Comparison of ENCODE assay signal across 19 cellular contexts in genomic region chr20:58994390-58995159, GRCh38. TPM values are rescaled to one million over a fixed set of nuclear protein-coding genes. Genes with fewer than 3 reads are reported as not detected.
DNase-seq lines count a peak whose midpoint lies in the region; ATAC-seq and TF ChIP-seq lines count a peak whose summit lies in the region.
"Had no signal": no experiment of that assay in that cellular context is flagged by ENCODE, and none has a peak within 500 bp of the region (broad histone marks: within the 10 kb centered on the region; RNA-seq: fewer than 3 reads in every experiment).

No MANE protein-coding gene starts in this region.

- H3K9ac ChIP-seq in MM.1S (ENCODE audit: low read length), result no peak overlapping the region
- no peak overlapping the region for H3K9ac ChIP-seq in mammary epithelial cell (ENCODE audit: insufficient read depth, low read length)

- POLR2A ChIA-PET in MCF 10A (lab: Yijun Ruan, JAX), result interaction anchor here (0.7 to 1.4 kb wide), 3 partner anchors 10 to 18 kb away, joined by 3 to 5 read pairs (median 3); no protein-coding TSS in a partner anchor

- no peak overlapping the region for H3K27ac ChIP-seq in breast epithelium
- H3K27ac ChIP-seq in MM.1S (ENCODE audit: low read length), result peak overlapping the region; percentile 97; the same call in 1 of the 2 replicates
- no peak overlapping the region for H3K27ac ChIP-seq in mammary epithelial cell (ENCODE audit: insufficient read depth, low read depth, low read length)
- peak overlapping the region in 3 of 4 donors; percentile 5 to 51 (median 26) for H3K27ac ChIP-seq in gastrocnemius medialis

- TF ChIP-seq POLR2A in breast epithelium (IDR thresholded peaks at IDR 0.05), result no peak
- no peak for TF ChIP-seq POLR2A in gastrocnemius medialis (IDR thresholded peaks at IDR 0.05)

- no peaks in the 10 kb centered on the region for H3K27me3 Mint-ChIP-seq in MCF 10A (ENCODE audit: insufficient read depth, unreplicated experiment)

- in situ Hi-C loops in mammary epithelial cell (cut with MboI; ENCODE audit: low sequenced_read_pairs in 2 of 2), result no loop called here
- in situ Hi-C loops in gastrocnemius medialis (cut with MboI; ENCODE audit: low sequenced_read_pairs in 4 of 4), result loop anchor here in 1 of 4 donors (25.0 kb wide), 1 partner anchor 107 kb away; no protein-coding TSS in a partner anchor

- peaks cover 25% of the 10 kb centered on the region for H3K36me3 ChIP-seq in breast epithelium
- H3K36me3 ChIP-seq in MM.1S (replicated peaks; ENCODE audit: insufficient read depth, low read length), result peaks cover 20% of the 10 kb centered on the region
- H3K36me3 ChIP-seq in mammary epithelial cell (ENCODE audit: insufficient read depth, low read length), result peaks cover 41% of the 10 kb centered on the region
- peaks cover 2 to 92% of the 10 kb centered on the region in 2 donors for H3K36me3 ChIP-seq in gastrocnemius medialis

- H3K4me3 Mint-ChIP-seq in MCF 10A (ENCODE audit: unreplicated experiment), result no peak overlapping the region

- dilution Hi-C loops in mammary epithelial cell (cut with HindIII; ENCODE audit: low sequenced_read_pairs), result no loop called here

- H3K79me2 ChIP-seq in MM.1S (ENCODE audit: low read length) (peaks cover 5% of the 10 kb centered on the region; the same call in 1 of the 2 replicates), mammary epithelial cell (ENCODE audit: insufficient read depth, low read length) (no peaks in the 10 kb centered on the region)

- H2AFZ ChIP-seq in MM.1S (ENCODE audit: low read length) (no peak overlapping the region), mammary epithelial cell (ENCODE audit: low read depth, low read length) (no peak overlapping the region)

- CTCF ChIA-PET in MCF 10A (lab: Yijun Ruan, JAX), result interaction anchor here (0.7 kb wide), 1 partner anchor 236 kb away, joined by 3 read pairs; no protein-coding TSS in a partner anchor
- CTCF ChIA-PET in mammary epithelial cell (lab: Charles Lee; ENCODE audit: low non-redundant PET), result no interaction called here

- intact Hi-C loops in MCF 10A (cut with micrococcal nuclease), result no loop called here
- intact Hi-C loops in breast epithelium (cut with DNase I; ENCODE audit: low total_unique reads), result no loop called here
- intact Hi-C loops in mammary epithelial cell (cut with micrococcal nuclease), result loop anchor here (5.0 kb wide), 1 partner anchor 38 kb away; the partner anchor contains the start of gene ATP5F1E
- intact Hi-C loops in gastrocnemius medialis (cut with DNase I; ENCODE audit: low total_unique reads), result no loop called here

- TF ChIP-seq CTCF in MCF 10A (IDR thresholded peaks at IDR 0.05; ENCODE audit: unreplicated experiment) (no peak), breast epithelium (IDR thresholded peaks at IDR 0.05) (no peak), MM.1S (IDR thresholded peaks at IDR 0.05; ENCODE audit: low read length) (no peak), mammary epithelial cell (conservative IDR thresholded peaks at IDR 0.05 in 1 of 2, IDR thresholded peaks at IDR 0.05 in 1 of 2; ENCODE audit: extremely low read depth in 1 of 2, insufficient read depth in 1 of 2, low read depth in 1 of 2, low read length in 2 of 2) (no peak), gastrocnemius medialis (IDR thresholded peaks at IDR 0.05 in 4 of 5, conservative IDR thresholded peaks at IDR 0.05 in 1 of 5) (no peak)

- H3K9me3 ChIP-seq in breast epithelium, result no peaks in the 10 kb centered on the region
- H3K9me3 ChIP-seq in MM.1S (replicated peaks; ENCODE audit: insufficient read depth, low read length), result no peaks in the 10 kb centered on the region
- H3K9me3 ChIP-seq in mammary epithelial cell (replicated peaks; ENCODE audit: insufficient read depth, low read length), result no peaks in the 10 kb centered on the region
- no peaks in the 10 kb centered on the region for H3K9me3 ChIP-seq in gastrocnemius medialis
- H3K9me3 ChIP-seq: heart right ventricle, MG63, Peyer's patch had no signal

- H3K27ac Mint-ChIP-seq in MCF 10A (ENCODE audit: low read depth, unreplicated experiment), result no peak overlapping the region
- H3K27ac Mint-ChIP-seq in activated naive CD4-positive, alpha-beta T cell treated with anti-CD3 and anti-CD28 coated beads, Interleukin-2, amount 50 U/mL, for 72 hours, result peak overlapping the region in 1 of 2 donors; percentile 60

- H3F3A ChIP-seq in MM.1S (ENCODE audit: insufficient read depth, low read length), result peaks cover 19% of the 10 kb centered on the region

- ATAC-seq in gastrocnemius medialis, result no peak
- ATAC-seq in activated naive CD4-positive, alpha-beta T cell treated with anti-CD3 and anti-CD28 coated beads, Interleukin-2, amount 50 U/mL, for 72 hours, result no peak
- ATAC-seq in GM19035 (IDR thresholded peaks at IDR 0.05; ENCODE audit: unreplicated experiment), result no peak
- ATAC-seq: activated CD4-positive, CD25-positive, alpha-beta regulatory T cell treated with anti-CD3 and anti-CD28 coated beads, Interleukin-2, amount 50 U/mL, for 24 hours had no signal

- BruUV-seq in MCF 10A (replicated peaks; lab: Mats Ljungman, UMichigan) (TSS peak; percentile 46), mammary epithelial cell (replicated peaks; lab: Mats Ljungman, UMichigan) (TSS peak; percentile 54)

- H3K9me2 ChIP-seq in MM.1S (replicated peaks; ENCODE audit: insufficient read depth, low read length), result no peaks in the 10 kb centered on the region

- WGBS in mammary epithelial cell (ENCODE audit: low coverage, missing lambda C conversion rate), result 82% methylated on average over 16 of the region's 17 CpGs

- H3K36me3 Mint-ChIP-seq in MCF 10A (ENCODE audit: insufficient read depth, unreplicated experiment), result peaks cover 89% of the 10 kb centered on the region
- peaks cover 10 to 26% of the 10 kb centered on the region in 2 donors for H3K36me3 Mint-ChIP-seq in activated naive CD4-positive, alpha-beta T cell treated with anti-CD3 and anti-CD28 coated beads, Interleukin-2, amount 50 U/mL, for 72 hours

- no peaks in the 10 kb centered on the region for H3K9me3 Mint-ChIP-seq in MCF 10A (ENCODE audit: unreplicated experiment)
- no peaks in the 10 kb centered on the region for H3K9me3 Mint-ChIP-seq in activated naive CD4-positive, alpha-beta T cell treated with anti-CD3 and anti-CD28 coated beads, Interleukin-2, amount 50 U/mL, for 72 hours

- H3K4me1 ChIP-seq in breast epithelium, result no peaks in the 10 kb centered on the region
- H3K4me1 ChIP-seq in MM.1S (ENCODE audit: low read length), result peaks cover 28% of the 10 kb centered on the region
- H3K4me1 ChIP-seq in mammary epithelial cell (ENCODE audit: insufficient read depth, low read length), result no peaks in the 10 kb centered on the region
- H3K4me1 ChIP-seq in gastrocnemius medialis, result peaks cover 0 to 12% of the 10 kb centered on the region in 2 donors
- H3K4me1 ChIP-seq: Peyer's patch had no signal

- no peak for DNase-seq in MCF 10A (ENCODE audit: unreplicated experiment)
- DNase-seq in breast epithelium (ENCODE audit: low spot score in 2 of 2), result no peak
- DNase-seq in MM.1S, result no peak
- DNase-seq in mammary epithelial cell, result no peak
- peak in 1 of 2 donors; percentile 9 for DNase-seq in gastrocnemius medialis
- DNase-seq in activated naive CD4-positive, alpha-beta T cell treated with anti-CD3 and anti-CD28 coated beads, Interleukin-2, amount 50 U/mL, for 72 hours (ENCODE audit: low spot score in 2 of 2), result no peak
- no peak for DNase-seq in NCI-H524 treated with DMSO at 0.1 percent for 48 hours (lab: John Stamatoyannopoulos, UW)
- DNase-seq: effector CD4-positive, alpha-beta T cell; heart right ventricle; MG63; midbrain; NCI-H2029 treated with DMSO at 0.1 percent for 48 hours; NCI-H524; substantia nigra; T-helper 1 cell had no signal

- H3K4me3 ChIP-seq in breast epithelium (no peak overlapping the region), MM.1S (ENCODE audit: low read length) (no peak overlapping the region), mammary epithelial cell (replicated peaks in 1 of 3; ENCODE audit: insufficient read depth in 1 of 3, low read depth in 2 of 3, low read length in 3 of 3) (no peak overlapping the region), gastrocnemius medialis (no peak overlapping the region)
- H3K4me3 ChIP-seq: heart right ventricle, MG63, Peyer's patch had no signal

- H3K4me2 ChIP-seq in MM.1S (ENCODE audit: low read depth, low read length) (no peak overlapping the region; the same call in 1 of the 2 replicates), mammary epithelial cell (ENCODE audit: insufficient read depth, low read depth, low read length) (no peak overlapping the region)

- no peaks in the 10 kb centered on the region for H3K4me1 Mint-ChIP-seq in MCF 10A (ENCODE audit: insufficient read depth, unreplicated experiment)

- H4K20me1 ChIP-seq in MM.1S (ENCODE audit: insufficient read depth, low read length) (no peaks in the 10 kb centered on the region), mammary epithelial cell (ENCODE audit: insufficient read depth, low read length) (no peaks in the 10 kb centered on the region)

- H3K27me3 ChIP-seq in breast epithelium (no peaks in the 10 kb centered on the region), MM.1S (replicated peaks; ENCODE audit: insufficient read depth, low read length) (no peaks in the 10 kb centered on the region), mammary epithelial cell (ENCODE audit: insufficient read depth, low read length) (no peaks in the 10 kb centered on the region), gastrocnemius medialis (no peaks in the 10 kb centered on the region)
- H3K27me3 ChIP-seq: heart right ventricle, MG63, Peyer's patch had no signal

RNA-seq across cellular contexts. Expression of gene CTSZ, which starts 12.5 kb away (rescaled TPM):
- total RNA-seq in MCF 10A (2022), result 96.6 and 103 TPM in 2 replicates
- 100 to 1,000 TPM; 135 to 238 (median 181) TPM for total RNA-seq in breast epithelium
- 100 to 1,000 TPM; 138 to 139 TPM for total RNA-seq in mammary epithelial cell
- polyA plus RNA-seq in mammary epithelial cell, result 156 TPM
- 116 TPM for polyA minus RNA-seq in mammary epithelial cell
- total RNA-seq in gastrocnemius medialis, result 10 to 100 TPM; 25.2 to 58.7 (median 51.9) TPM
- total RNA-seq in activated naive CD4-positive, alpha-beta T cell treated with anti-CD3 and anti-CD28 coated beads, Interleukin-2, amount 50 U/mL, for 72 hours, result 10 to 100 TPM; 36.3 to 37.1 TPM

RNA-seq across cellular contexts. Expression of gene NELFCD, which starts 13.5 kb away (rescaled TPM):
- total RNA-seq in MCF 10A (2022) (59.6 and 79.8 TPM in 2 replicates), breast epithelium (10 to 100 TPM; 50.1 to 78.7 (median 77.7) TPM), mammary epithelial cell (10 to 100 TPM; 37.8 to 69.7 TPM), gastrocnemius medialis (10 to 100 TPM; 37.8 to 44.3 (median 40.9) TPM)
- polyA plus RNA-seq in mammary epithelial cell, result 84.9 TPM
- polyA minus RNA-seq in mammary epithelial cell, result 143 TPM
- total RNA-seq in activated naive CD4-positive, alpha-beta T cell treated with anti-CD3 and anti-CD28 coated beads, Interleukin-2, amount 50 U/mL, for 72 hours, result 100 to 1,000 TPM; 123 to 159 TPM

RNA-seq across cellular contexts. Expression of gene TUBB1, which starts 24.7 kb away (rescaled TPM):
- total RNA-seq in MCF 10A (2022) (not detected in 2 replicates), breast epithelium (under 1 TPM in 1 of 3 donors, not detected in 2; 0.16 TPM), mammary epithelial cell (not detected), gastrocnemius medialis (under 1 TPM in 1 of 4 donors, not detected in 3; 0.07 TPM)
- polyA plus RNA-seq in mammary epithelial cell, result 0.01 TPM
- not detected for polyA minus RNA-seq in mammary epithelial cell
- under 1 TPM in 1 of 2 donors, not detected in 1; 0.09 TPM for total RNA-seq in activated naive CD4-positive, alpha-beta T cell treated with anti-CD3 and anti-CD28 coated beads, Interleukin-2, amount 50 U/mL, for 72 hours
- total RNA-seq: Peyer's patch had no signal
- polyA plus RNA-seq: fibroblast of lung had no signal

RNA-seq across cellular contexts. Expression of gene ATP5F1E, which starts 37.6 kb away (rescaled TPM):
- total RNA-seq in MCF 10A (2022) (65.2 and 69.7 TPM in 2 replicates), breast epithelium (10 to 100 TPM; 25.6 to 36.4 (median 31.4) TPM), mammary epithelial cell (10 to 100 TPM; 13.7 to 75.4 TPM), gastrocnemius medialis (10 to 100 TPM; 27.1 to 38.2 (median 33.7) TPM)
- polyA plus RNA-seq in mammary epithelial cell, result 39.1 TPM
- polyA minus RNA-seq in mammary epithelial cell, result 9.7 TPM
- 10 to 100 TPM; 63.2 to 76.7 TPM for total RNA-seq in activated naive CD4-positive, alpha-beta T cell treated with anti-CD3 and anti-CD28 coated beads, Interleukin-2, amount 50 U/mL, for 72 hours

RNA-seq across cellular contexts. Expression of gene PRELID3B, which starts 48.0 kb away (rescaled TPM):
- total RNA-seq in MCF 10A (2022) (180 and 197 TPM in 2 replicates), breast epithelium (10 to 100 TPM; 43.7 to 55.4 (median 52.4) TPM), mammary epithelial cell (100 to 1,000 TPM in 1 of 2 donors, 10 to 100 TPM in 1; 81.2 to 103 TPM), gastrocnemius medialis (10 to 100 TPM; 31.6 to 41.3 (median 35.1) TPM)
- 49.5 TPM for polyA plus RNA-seq in mammary epithelial cell
- polyA minus RNA-seq in mammary epithelial cell, result 91.4 TPM
- total RNA-seq in activated naive CD4-positive, alpha-beta T cell treated with anti-CD3 and anti-CD28 coated beads, Interleukin-2, amount 50 U/mL, for 72 hours, result 100 to 1,000 TPM; 118 to 170 TPM

Comparison
In these comparisons a context has a peak if more than half of its experiments do, and no peak if none do; other contexts are left out.
1. H3K27ac ChIP-seq: peak in MM.1S (single experiment) and gastrocnemius medialis (3 of 4); none in breast epithelium (0 of 2) and mammary epithelial cell (single experiment).